Comparison of ENCODE assay signal across 9 cellular contexts in the genomic region with DNA sequence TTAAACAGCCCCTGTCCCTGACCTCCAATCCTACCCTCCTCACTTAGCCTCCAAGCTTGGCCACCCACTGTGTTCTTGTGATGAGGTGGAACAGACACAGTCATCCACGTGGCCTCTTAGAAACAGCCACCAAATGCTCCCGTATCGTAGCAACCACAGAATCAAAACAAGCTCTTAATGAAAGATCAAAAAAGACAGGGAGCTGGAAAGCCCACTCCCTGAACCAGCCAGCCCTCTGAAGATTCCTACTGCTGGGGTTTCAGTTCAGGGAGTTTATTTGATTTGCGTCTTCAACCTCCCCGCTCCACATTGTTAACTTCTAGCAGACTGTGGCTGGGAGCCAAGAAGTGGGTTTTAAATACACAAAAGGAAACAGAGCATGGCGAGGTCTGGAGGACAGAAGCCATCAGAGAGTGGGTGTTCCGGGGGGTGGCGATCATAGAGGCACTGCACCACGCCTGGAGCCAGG.
DNase-seq lines count a peak whose midpoint lies in the region; ATAC-seq, FAIRE-seq and TF ChIP-seq lines count a peak whose summit lies in the region.
"Had no signal": no experiment of that assay in that cellular context is flagged by ENCODE, and none has a peak within 500 bp of the region (broad histone marks: within the 10 kb centered on the region; RNA-seq: fewer than 3 reads in every experiment).

No MANE protein-coding gene starts in this region.

- H3K4me3 ChIP-seq in parathyroid adenoma (ENCODE audit: low read depth, low read length), result no peak overlapping the region
- H3K4me3 ChIP-seq in uterus, result no peak overlapping the region

- in situ Hi-C loops in G401 (cut with HindIII; ENCODE audit: low sequenced_read_pairs), result no loop called here

- no peak overlapping the region for H3K9ac ChIP-seq in parathyroid adenoma

- peaks cover 12% of the 10 kb centered on the region for H3K4me1 ChIP-seq in parathyroid adenoma
- peaks cover 0 to 8% of the 10 kb centered on the region in 2 donors for H3K4me1 ChIP-seq in uterus

- DNase-seq in G401 (ENCODE audit: low spot score) (peak; percentile 30), NCI-H2029 treated with DMSO at 0.1 percent for 48 hours (lab: John Stamatoyannopoulos, UW) (peak; percentile 85), uterus (no peak), SIG-M5 treated with dmso at 0.1 percent for 504 hours (lab: John Stamatoyannopoulos, UW; ENCODE audit: unreplicated experiment) (no peak)

- H3K9me3 ChIP-seq in parathyroid adenoma (ENCODE audit: control insufficient read depth, low read length) (no peaks in the 10 kb centered on the region), uterus (no peaks in the 10 kb centered on the region)

- H3K36me3 ChIP-seq in parathyroid adenoma (ENCODE audit: control insufficient read depth, insufficient read depth, low read length), result no peaks in the 10 kb centered on the region
- no peaks in the 10 kb centered on the region for H3K36me3 ChIP-seq in uterus

- no peak overlapping the region for H3K27ac ChIP-seq in parathyroid adenoma
- no peak overlapping the region for H3K27ac ChIP-seq in uterus
- H3K27ac ChIP-seq: epithelial cell of prostate had no signal

- no peaks in the 10 kb centered on the region for H3K27me3 ChIP-seq in parathyroid adenoma (ENCODE audit: control insufficient read depth, insufficient read depth, low read length)
- no peaks in the 10 kb centered on the region for H3K27me3 ChIP-seq in uterus

- no peak for TF ChIP-seq CTCF in parathyroid adenoma (IDR thresholded peaks at IDR 0.05)
- no peak for TF ChIP-seq CTCF in uterus (IDR thresholded peaks at IDR 0.05)

- TF ChIP-seq POLR2A in uterus (IDR thresholded peaks at IDR 0.05), result no peak

- no peak for ATAC-seq in GM21381 (IDR thresholded peaks at IDR 0.05; ENCODE audit: unreplicated experiment)
- ATAC-seq in HG03442 (IDR thresholded peaks at IDR 0.05; ENCODE audit: unreplicated experiment), result no peak

- H2AFZ ChIP-seq in parathyroid adenoma, result no peak overlapping the region

- no peaks in the 10 kb centered on the region for H3K79me2 ChIP-seq in parathyroid adenoma

- intact Hi-C loops in uterus (cut with DNase I; ENCODE audit: low total_unique reads), result no loop called here

- FAIRE-seq in endometrium (lab: Jason Lieb, UNC), result peak; percentile 92

- H3K4me2 ChIP-seq in parathyroid adenoma (ENCODE audit: low read length), result peak overlapping the region; percentile 20

Comparison
In these comparisons a context has a peak if more than half of its experiments do, and no peak if none do; other contexts are left out.
1. DNase-seq: peak in G401 (single experiment) and NCI-H2029 treated with DMSO at 0.1 percent for 48 hours (single experiment); none in uterus (0 of 2) and SIG-M5 treated with dmso at 0.1 percent for 504 hours (single experiment).